13 cellular contexts compared by ENCODE assay signal in the genomic region with DNA sequence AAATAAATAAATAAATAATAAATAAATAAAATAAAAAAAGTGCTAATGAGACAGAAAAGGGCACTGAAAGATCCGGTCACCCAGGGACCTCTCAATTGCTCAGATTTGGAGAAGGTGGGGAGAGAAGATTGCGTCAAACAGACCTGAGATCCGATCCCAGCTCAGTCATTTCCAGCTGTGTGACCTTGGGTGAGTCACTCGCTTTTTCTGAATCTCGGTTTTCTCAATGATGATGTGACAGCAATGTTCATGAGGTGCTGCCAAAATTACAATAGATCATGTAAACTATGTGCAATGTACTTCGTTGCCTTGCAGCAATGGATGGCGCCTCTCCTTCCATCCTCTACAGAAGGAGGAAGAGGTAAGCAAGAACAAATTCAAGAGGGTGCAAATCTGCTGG. TPM values are rescaled to one million over a fixed set of nuclear protein-coding genes. Genes with fewer than 3 reads are reported as not detected.
DNase-seq lines count a peak whose midpoint lies in the region; ATAC-seq and TF ChIP-seq lines count a peak whose summit lies in the region.
"Had no signal": no experiment of that assay in that cellular context is flagged by ENCODE, and none has a peak within 500 bp of the region (broad histone marks: within the 10 kb centered on the region; RNA-seq: fewer than 3 reads in every experiment).

No MANE protein-coding gene starts in this region.

- peak; percentile 30 to 43 for DNase-seq in stimulated activated CD4-positive, alpha-beta T cell treated with anti-CD3 and anti-CD28 coated beads, Interleukin-15, amount 100 ng/mL, for 48 hours (ENCODE audit: low read depth in 2 of 2)
- DNase-seq in stimulated activated CD4-positive, alpha-beta T cell treated with anti-CD3 and anti-CD28 coated beads, Interleukin-4, amount 100 ng/mL, for 4 hours: no peak
- DNase-seq in RWPE2 (ENCODE audit: low spot score): no peak
- DNase-seq in fibroblast of peridontal ligament (ENCODE audit: extremely low read depth): peak; percentile 27
- DNase-seq in upper lobe of left lung: no peak
- no peak for DNase-seq in DMS53 treated with DMSO at 0.1 percent for 48 hours (lab: John Stamatoyannopoulos, UW; ENCODE audit: unreplicated experiment)
- no peak for DNase-seq in GM03348 (ENCODE audit: low spot score)
- DNase-seq: activated gamma-delta T cell treated with Interleukin-2 at 50 U/mL for 16 hours, kidney, NCI-H1092, NCI-H510A, spleen had no signal

- no peak overlapping the region for H3K27ac ChIP-seq in RWPE2 (ENCODE audit: poor library complexity, severe bottlenecking)
- H3K27ac ChIP-seq in upper lobe of left lung: peak overlapping the region in 3 of 4 donors; percentile 80 to 84 (median 81)

- H3K4me3 ChIP-seq in RWPE2 (ENCODE audit: severe bottlenecking) (no peak overlapping the region), upper lobe of left lung (no peak overlapping the region)
- H3K4me3 ChIP-seq: spleen had no signal

- TF ChIP-seq CTCF in RWPE2 (IDR thresholded peaks at IDR 0.05; ENCODE audit: poor library complexity, severe bottlenecking): no peak
- no peak for TF ChIP-seq CTCF in upper lobe of left lung (IDR thresholded peaks at IDR 0.05)

- H3K9me3 ChIP-seq in RWPE2 (ENCODE audit: severe bottlenecking): no peaks in the 10 kb centered on the region
- H3K9me3 ChIP-seq in upper lobe of left lung: no peaks in the 10 kb centered on the region
- H3K9me3 ChIP-seq: spleen had no signal

- WGBS in upper lobe of left lung, 2 donors: 58 to 68% methylated on average over 7 of the region's 7 CpGs

- no peak for TF ChIP-seq POLR2A in upper lobe of left lung (IDR thresholded peaks at IDR 0.05)

- no peak for TF ChIP-seq EP300 in upper lobe of left lung (IDR thresholded peaks at IDR 0.05)

- H3K27me3 ChIP-seq in RWPE2 (ENCODE audit: insufficient read depth, poor library complexity, severe bottlenecking) (no peaks in the 10 kb centered on the region), upper lobe of left lung (no peaks in the 10 kb centered on the region)
- H3K27me3 ChIP-seq: spleen had no signal

- H3K4me1 ChIP-seq in RWPE2 (ENCODE audit: insufficient read depth, poor library complexity, severe bottlenecking): no peaks in the 10 kb centered on the region
- peaks cover 36 to 49% (median 43%) of the 10 kb centered on the region in 4 donors for H3K4me1 ChIP-seq in upper lobe of left lung

- no peaks in the 10 kb centered on the region for H3K36me3 ChIP-seq in RWPE2 (ENCODE audit: low read depth)
- no peaks in the 10 kb centered on the region for H3K36me3 ChIP-seq in upper lobe of left lung
- H3K36me3 ChIP-seq: spleen had no signal

- ATAC-seq in RWPE2 (ENCODE audit: low read depth): peak; percentile 18; the same call in 1 of the 3 replicates
- no peak for ATAC-seq in upper lobe of left lung (ENCODE audit: low FRiP score in 2 of 2)
- no peak for ATAC-seq in GM21528 (IDR thresholded peaks at IDR 0.05; ENCODE audit: low FRiP score, unreplicated experiment)

RNA-seq across cellular contexts. Expression of a gene that starts 11.1 kb away (rescaled TPM):
- total RNA-seq in upper lobe of left lung: 100 to 1,000 TPM in 2 of 6 donors, 10 to 100 TPM in 4; 42.7 to 146 (median 58.7) TPM

Comparison
In these comparisons a context has a peak if more than half of its experiments do, and no peak if none do; other contexts are left out.
1. DNase-seq: peak in stimulated activated CD4-positive, alpha-beta T cell treated with anti-CD3 and anti-CD28 coated beads, Interleukin-15, amount 100 ng/mL, for 48 hours (2 of 2) and fibroblast of peridontal ligament (single experiment); none in stimulated activated CD4-positive, alpha-beta T cell treated with anti-CD3 and anti-CD28 coated beads, Interleukin-4, amount 100 ng/mL, for 4 hours (0 of 2), RWPE2 (single experiment), upper lobe of left lung (0 of 2), DMS53 treated with DMSO at 0.1 percent for 48 hours (single experiment) and GM03348 (single experiment).